ENCODE assay signal across 11 cellular contexts in the genomic region with DNA sequence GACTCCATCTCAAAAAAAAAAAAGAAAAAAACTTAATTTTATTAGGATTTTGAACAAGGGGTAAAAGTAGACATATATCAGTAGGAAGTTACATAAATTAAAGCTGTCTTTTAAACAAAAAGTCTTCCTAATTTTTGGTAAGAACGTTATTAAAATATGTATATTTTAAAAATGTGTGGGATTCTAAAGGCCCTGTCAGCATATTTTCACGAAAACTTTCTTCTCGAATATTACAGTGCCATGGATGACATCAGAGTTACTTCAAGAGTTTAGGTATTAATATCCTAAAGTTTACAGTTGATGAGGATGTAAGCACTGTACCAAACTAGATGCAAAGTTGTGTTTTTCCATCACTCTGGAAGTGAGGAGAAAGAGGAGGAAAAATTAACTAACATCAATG.
"Had no signal": no experiment of that assay in that cellular context is flagged by ENCODE, and none has a peak within 500 bp of the region (broad histone marks: within the 10 kb centered on the region; RNA-seq: fewer than 3 reads in every experiment).

No MANE protein-coding gene starts in this region.

- H3K27ac ChIP-seq: GM23248 had no signal

- H3K4me1 ChIP-seq: HAP-1 had no signal

- DNase-seq: GM23248, GOT3, H7, H9, HCEC 1CT, HFFc6 had no signal

- ATAC-seq: GM23338, HCT116 had no signal

- H2AFZ ChIP-seq: GM23248, GM23338 had no signal

- H3K9me3 ChIP-seq: HAP-1 had no signal

- H3K36me3 ChIP-seq: HAP-1 had no signal

- H3K9ac ChIP-seq: GM23248 had no signal

- H3K4me3 ChIP-seq: GM23248, GM23338, HAP-1 had no signal

- H3K4me2 ChIP-seq: GM23338 had no signal

- FAIRE-seq: H1, H54 had no signal
